ENCODE assay signal across 8 cellular contexts in genomic region chr6:28081486-28081751, GRCh38. TPM values are rescaled to one million over a fixed set of nuclear protein-coding genes. Genes with fewer than 3 reads are reported as not detected.
A peak's percentile ranks its signal among the peaks of the same experiment; 100 is the strongest.
DNase-seq lines count a peak whose midpoint lies in the region; ATAC-seq, FAIRE-seq and TF ChIP-seq lines count a peak whose summit lies in the region.

No MANE protein-coding gene starts in this region.

- peak overlapping the region; percentile 92 for H3K4me2 ChIP-seq in keratinocyte (ENCODE audit: control insufficient read depth, extremely low read depth, insufficient read depth, low read depth, low read length)

- H3K4me1 ChIP-seq in ascending aorta: peaks cover 0 to 7% of the 10 kb centered on the region in 2 donors
- H3K4me1 ChIP-seq in keratinocyte (ENCODE audit: control insufficient read depth, extremely low read depth, insufficient read depth, low read length): peaks cover 8% of the 10 kb centered on the region

- H2AFZ ChIP-seq in keratinocyte (ENCODE audit: control insufficient read depth, low read length): peak overlapping the region; percentile 98

- H3K4me3 ChIP-seq in GM12865 (ENCODE audit: low read depth, low read length) (peak overlapping the region; percentile 72), LNCaP clone FGC (ENCODE audit: low read depth, low read length) (peak overlapping the region; percentile 75), ascending aorta (peak overlapping the region; percentile 56 to 72), keratinocyte (ENCODE audit: control insufficient read depth in 2 of 3, extremely low read depth in 1 of 3, insufficient read depth in 2 of 3, low read depth in 1 of 3, low read length in 3 of 3) (peak overlapping the region; percentile 62 to 96 (median 93))

- H3K9me3 ChIP-seq in ascending aorta: no peaks in the 10 kb centered on the region
- H3K9me3 ChIP-seq in keratinocyte (ENCODE audit: control insufficient read depth, low read depth, low read length): no peaks in the 10 kb centered on the region

- peak overlapping the region; percentile 96 for H3K9ac ChIP-seq in keratinocyte (ENCODE audit: control insufficient read depth, extremely low read depth, insufficient read depth, low read length)

- FAIRE-seq in keratinocyte (lab: Jason Lieb, UNC): no peak

- intact Hi-C loops in ascending aorta (cut with DNase I): loop anchor here (1.0 to 10.0 kb wide), 8 partner anchors 23 to 949 kb away; partner anchors contain the start of genes ZSCAN26 and ZSCAN31
- intact Hi-C loops in posterior vena cava (cut with DNase I): loop anchor here in 1 of 2 donors (10.0 kb wide), 1 partner anchor 53 kb away; no protein-coding TSS in a partner anchor

- ATAC-seq in GM21723 (IDR thresholded peaks at IDR 0.05; ENCODE audit: unreplicated experiment): peak; percentile 57

- no peak for TF ChIP-seq CTCF in GM12865 (IDR thresholded peaks at IDR 0.05; ENCODE audit: insufficient read depth, low read depth, low read length, missing control alignments)
- TF ChIP-seq CTCF in LNCaP clone FGC (IDR thresholded peaks at IDR 0.05; ENCODE audit: control insufficient read depth, extremely low read depth, insufficient read depth): no peak
- no peak for TF ChIP-seq CTCF in ascending aorta (IDR thresholded peaks at IDR 0.05)
- no peak for TF ChIP-seq CTCF in keratinocyte (optimal IDR thresholded peaks at IDR 0.05 in 1 of 3, IDR thresholded peaks at IDR 0.05 in 1 of 3, conservative IDR thresholded peaks at IDR 0.05 in 1 of 3; ENCODE audit: extremely low read depth in 1 of 3, insufficient read depth in 2 of 3, low read length in 3 of 3)

- no peaks in the 10 kb centered on the region for H4K20me1 ChIP-seq in keratinocyte (ENCODE audit: control insufficient read depth, extremely low read depth, insufficient read depth, low read length)

- H3K9me1 ChIP-seq in keratinocyte (ENCODE audit: control insufficient read depth, extremely low read depth, insufficient read depth, low read length): no peaks in the 10 kb centered on the region

- peak; percentile 81 for DNase-seq in GM12865 (ENCODE audit: low read depth)
- DNase-seq in LNCaP clone FGC (ENCODE audit: low read depth): no peak
- DNase-seq in ascending aorta (ENCODE audit: low spot score in 2 of 2): no peak
- no peak for DNase-seq in keratinocyte (ENCODE audit: low read depth, low spot score)
- peak in 6 of 49 donors; percentile 8 to 42 (median 29) for DNase-seq in substantia nigra (lab: John Stamatoyannopoulos, UW)
- DNase-seq in posterior vena cava (ENCODE audit: low spot score): no peak
- DNase-seq in mucosa of gallbladder (ENCODE audit: low spot score): no peak

- H3K79me2 ChIP-seq in keratinocyte (ENCODE audit: control insufficient read depth, insufficient read depth, low read length): peaks cover 17% of the 10 kb centered on the region

- dilution Hi-C loops in keratinocyte (cut with MboI; ENCODE audit: extremely low pct_ligation_motif_present, low sequenced_read_pairs): no loop called here

- H3K27me3 ChIP-seq in ascending aorta (no peaks in the 10 kb centered on the region), keratinocyte (ENCODE audit: control insufficient read depth, extremely low read depth, insufficient read depth, low read length) (no peaks in the 10 kb centered on the region)

- peak overlapping the region; percentile 83 for H3K27ac ChIP-seq in ascending aorta
- H3K27ac ChIP-seq in keratinocyte (ENCODE audit: control insufficient read depth, insufficient read depth, low read length): peak overlapping the region; percentile 99
- peak overlapping the region; percentile 83 for H3K27ac ChIP-seq in substantia nigra (ENCODE audit: low read depth, low read length, poor library complexity, severe bottlenecking)

- peaks cover 0 to 3% of the 10 kb centered on the region in 2 donors for H3K36me3 ChIP-seq in ascending aorta
- peaks cover 6 to 8% of the 10 kb centered on the region in 2 experiments for H3K36me3 ChIP-seq in keratinocyte (ENCODE audit: control insufficient read depth in 2 of 2, extremely low read depth in 1 of 2, insufficient read depth in 2 of 2, low read length in 2 of 2)

RNA-seq across cellular contexts. Expression of gene ZNF165, which starts 1.1 kb away (rescaled TPM):
- not detected for total RNA-seq in ascending aorta
- 1.1 to 3.6 TPM (median 2.1 TPM) in 3 replicates for polyA plus RNA-seq in keratinocyte
- 12.0 TPM for polyA plus RNA-seq in keratinocyte (2011; ENCODE audit: low read depth)
- polyA plus RNA-seq in keratinocyte (2011; cell fraction: cytosol; rRNA removed): 1.4 and 2.8 TPM in 2 replicates
- 7.2 and 7.8 TPM in 2 replicates for polyA plus RNA-seq in keratinocyte (2011; cell fraction: nucleus; rRNA removed)
- polyA plus RNA-seq in keratinocyte (2012; ENCODE audit: low replicate concordance): 2.4 and 13.6 TPM in 2 replicates
- polyA minus RNA-seq in keratinocyte: 0.13 to 4.6 TPM (median 1.8 TPM) in 3 replicates
- polyA minus RNA-seq in keratinocyte (2011; cell fraction: cytosol; rRNA and poly(A)+ RNA removed): 1.5 TPM
- polyA minus RNA-seq in keratinocyte (2011; cell fraction: nucleus; rRNA and poly(A)+ RNA removed): 5.0 and 10.0 TPM in 2 replicates
- total RNA-seq in posterior vena cava: under 1 TPM; 0.42 to 0.48 TPM
- 1.5 TPM for total RNA-seq in mucosa of gallbladder

RNA-seq across cellular contexts. Expression of gene ZSCAN16, which starts 43.0 kb away (rescaled TPM):
- total RNA-seq in ascending aorta (not detected), posterior vena cava (1 to 10 TPM; 4.8 to 5.3 TPM), mucosa of gallbladder (5.8 TPM)
- polyA plus RNA-seq in keratinocyte: 0.99 to 1.5 TPM (median 1.0 TPM) in 3 replicates
- 3.9 TPM for polyA plus RNA-seq in keratinocyte (2011; ENCODE audit: low read depth)
- polyA plus RNA-seq in keratinocyte (2011; cell fraction: cytosol; rRNA removed): 0.49 and 0.70 TPM in 2 replicates
- polyA plus RNA-seq in keratinocyte (2011; cell fraction: nucleus; rRNA removed): 1.00 and 1.8 TPM in 2 replicates
- polyA plus RNA-seq in keratinocyte (2012; ENCODE audit: low replicate concordance): 0.95 and 3.1 TPM in 2 replicates
- 0.49 to 0.83 TPM in 2 of 3 replicates, not detected in the other for polyA minus RNA-seq in keratinocyte
- not detected for polyA minus RNA-seq in keratinocyte (2011; cell fraction: cytosol; rRNA and poly(A)+ RNA removed)
- 0.32 and 0.62 TPM in 2 replicates for polyA minus RNA-seq in keratinocyte (2011; cell fraction: nucleus; rRNA and poly(A)+ RNA removed)
